Comparison of ENCODE assay signal across 14 cellular contexts in the genomic region with DNA sequence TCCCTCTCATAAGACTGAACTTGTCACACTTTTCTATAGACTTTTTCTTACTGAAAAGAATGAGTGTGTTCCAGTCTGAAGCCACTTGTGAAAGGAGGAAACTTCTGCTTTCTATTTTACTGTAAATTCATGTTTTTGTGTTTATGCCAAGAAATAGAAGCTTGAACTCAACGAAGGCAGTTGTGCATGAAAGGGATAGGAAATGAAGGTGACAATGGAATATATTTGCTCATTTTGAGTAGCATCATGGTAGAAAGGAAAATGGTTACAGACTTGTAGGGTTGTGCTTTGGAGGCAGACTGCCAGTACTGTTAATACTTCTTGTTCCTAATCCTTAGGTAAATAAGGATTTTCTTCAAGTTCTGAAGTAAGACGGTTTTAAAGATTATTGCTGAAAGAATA. TPM values are rescaled to one million over a fixed set of nuclear protein-coding genes. Genes with fewer than 3 reads are reported as not detected.
DNase-seq lines count a peak whose midpoint lies in the region; ATAC-seq, FAIRE-seq and TF ChIP-seq lines count a peak whose summit lies in the region.
"Had no signal": no experiment of that assay in that cellular context is flagged by ENCODE, and none has a peak within 500 bp of the region (broad histone marks: within the 10 kb centered on the region; RNA-seq: fewer than 3 reads in every experiment).

No MANE protein-coding gene starts in this region.

- peak in 3 of 4 donors; percentile 34 to 46 (median 34) for ATAC-seq in pancreas

- H3K36me3 ChIP-seq in astrocyte (ENCODE audit: insufficient read depth, low read length) (no peaks in the 10 kb centered on the region), pancreas (no peaks in the 10 kb centered on the region)

- H3K79me2 ChIP-seq in astrocyte (ENCODE audit: insufficient read depth, low read length), result peaks cover 100% of the 10 kb centered on the region

- H3K27ac Mint-ChIP-seq in astrocyte (ENCODE audit: unreplicated experiment), result no peak overlapping the region

- no peaks in the 10 kb centered on the region for H3K27me3 Mint-ChIP-seq in astrocyte (ENCODE audit: low read depth, unreplicated experiment)

- peaks cover 100% of the 10 kb centered on the region for H4K20me1 ChIP-seq in astrocyte (ENCODE audit: insufficient read depth, low read length)

- peaks cover 3% of the 10 kb centered on the region for H3K36me3 Mint-ChIP-seq in astrocyte (ENCODE audit: low read depth, unreplicated experiment)

- H3K27me3 ChIP-seq in astrocyte (ENCODE audit: insufficient read depth, low read length) (no peaks in the 10 kb centered on the region), pancreas (no peaks in the 10 kb centered on the region)

- H3K9me3 ChIP-seq in astrocyte (ENCODE audit: insufficient read depth, low read depth, low read length) (no peaks in the 10 kb centered on the region), pancreas (no peaks in the 10 kb centered on the region)

- H3K4me2 ChIP-seq in astrocyte (ENCODE audit: low read length), result peak overlapping the region; percentile 30

- H3K4me1 ChIP-seq in astrocyte (ENCODE audit: insufficient read depth, low read length), result peaks cover 4% of the 10 kb centered on the region
- H3K4me1 ChIP-seq in pancreas, result peaks cover 14 to 58% (median 36%) of the 10 kb centered on the region in 3 donors

- intact Hi-C loops in pancreas (cut with DNase I), result no loop called here

- WGBS in pancreas, 2 donors, result 5 to 7% methylated on average over 2 of the region's 2 CpGs

- no peak overlapping the region for H2AFZ ChIP-seq in astrocyte (ENCODE audit: low read depth, low read length)

- in situ Hi-C loops in KBM-7 (cut with MboI; ENCODE audit: low pct_unique_long_range_greater_than_20kb, low sequenced_read_pairs), result no loop called here

- CTCF ChIA-PET in GM10248 (lab: Yijun Ruan, JAX), result no interaction called here

- FAIRE-seq in astrocyte (lab: Jason Lieb, UNC) (no peak), pancreas (lab: Jason Lieb, UNC) (no peak)
- FAIRE-seq: H1, urothelium cell line had no signal

- peak; percentile 22 for DNase-seq in GM10248 (ENCODE audit: extremely low spot score)
- peak; percentile 35 for DNase-seq in KBM-7
- no peak for DNase-seq in astrocyte (ENCODE audit: low read depth)
- DNase-seq in pancreas, result no peak
- no peak for DNase-seq in NCI-H82 (lab: John Stamatoyannopoulos, UW)
- no peak for DNase-seq in T-helper 9 cell
- DNase-seq in caudate nucleus (lab: John Stamatoyannopoulos, UW), result no peak
- DNase-seq: activated CD4-positive, alpha-beta T cell treated with anti-CD3 and anti-CD28 coated beads, Interleukin-2, amount 50 U/mL, for 4 hours; DMS79; kidney glomerular epithelial cell; occipital lobe; RPMI8226 had no signal

- no peak overlapping the region for H3K9ac ChIP-seq in astrocyte (ENCODE audit: low read length)

- H3K4me1 Mint-ChIP-seq in astrocyte (ENCODE audit: low read depth, unreplicated experiment), result peaks cover 39% of the 10 kb centered on the region

- TF ChIP-seq CTCF in GM10248 (IDR thresholded peaks at IDR 0.05; ENCODE audit: control extremely low read depth, extremely low read depth, low read depth, missing control alignments), result no peak
- TF ChIP-seq CTCF in astrocyte (IDR thresholded peaks at IDR 0.05; ENCODE audit: insufficient read depth, low read depth, low read length), result no peak
- TF ChIP-seq CTCF in pancreas (IDR thresholded peaks at IDR 0.05), result no peak

- no peaks in the 10 kb centered on the region for H3K9me3 Mint-ChIP-seq in astrocyte (ENCODE audit: unreplicated experiment)

- no peak overlapping the region for H3K4me3 Mint-ChIP-seq in astrocyte (ENCODE audit: unreplicated experiment)

- POLR2A ChIA-PET in GM10248 (lab: Yijun Ruan, JAX), result interaction anchor here (0.7 kb wide), 1 partner anchor 9 kb away, joined by 3 read pairs; no protein-coding TSS in a partner anchor

- H3K4me3 ChIP-seq in astrocyte (ENCODE audit: insufficient read depth, low read depth, low read length), result no peak overlapping the region
- H3K4me3 ChIP-seq in pancreas, result peak overlapping the region in 1 of 4 donors; percentile 3

- no peak overlapping the region for H3K27ac ChIP-seq in astrocyte (ENCODE audit: low read depth, low read length)
- H3K27ac ChIP-seq in pancreas, result peak overlapping the region in 2 of 4 donors; percentile 2 to 53
- no peak overlapping the region for H3K27ac ChIP-seq in caudate nucleus (ENCODE audit: low read depth, low read length)

RNA-seq across cellular contexts. Expression of gene CLTC, which starts 8.1 kb away (rescaled TPM):
- total RNA-seq in astrocyte, result 381 and 391 TPM in 2 replicates
- 100 to 1,000 TPM in 2 of 6 donors, 10 to 100 TPM in 4; 44.7 to 118 (median 75.7) TPM for total RNA-seq in pancreas
- polyA plus RNA-seq in pancreas, result 10 to 100 TPM; 25.7 to 54.1 TPM

Comparison
In these comparisons a context has a peak if more than half of its experiments do, and no peak if none do; other contexts are left out.
1. DNase-seq: peak in GM10248 (single experiment) and KBM-7 (single experiment); none in astrocyte (single experiment), pancreas (0 of 6), NCI-H82 (single experiment), T-helper 9 cell (single experiment) and caudate nucleus (0 of 61).